ENCODE assay signal across 17 cellular contexts in genomic region chr6:96433950-96434349, GRCh38.
A peak's percentile ranks its signal among the peaks of the same experiment; 100 is the strongest.
DNase-seq lines count a peak whose midpoint lies in the region; ATAC-seq and TF ChIP-seq lines count a peak whose summit lies in the region.
"Had no signal": no experiment of that assay in that cellular context is flagged by ENCODE, and none has a peak within 500 bp of the region (broad histone marks: within the 10 kb centered on the region; RNA-seq: fewer than 3 reads in every experiment).

No MANE protein-coding gene starts in this region.

- POLR2A ChIA-PET in SK-N-SH (lab: Yijun Ruan, JAX) = no interaction called here

- no peak for TF ChIP-seq RAD21 in SK-N-SH (IDR thresholded peaks at IDR 0.05; ENCODE audit: low read length)

- intact Hi-C loops in testis (cut with DNase I; ENCODE audit: low total_unique reads) = no loop called here
- intact Hi-C loops in prostate gland (cut with DNase I) = no loop called here

- H3K27ac ChIP-seq in testis (no peak overlapping the region), SK-N-SH (ENCODE audit: low read depth in 2 of 2, low read length in 1 of 2) (no peak overlapping the region), prostate gland (no peak overlapping the region)
- H3K27ac ChIP-seq: BLaER1 had no signal

- no peaks in the 10 kb centered on the region for H3K79me2 ChIP-seq in SK-N-SH (ENCODE audit: insufficient read depth)

- no peaks in the 10 kb centered on the region for H3K4me1 ChIP-seq in testis
- no peaks in the 10 kb centered on the region for H3K4me1 ChIP-seq in SK-N-SH (ENCODE audit: control insufficient read depth in 1 of 2, insufficient read depth in 2 of 2, low read depth in 1 of 2, low read length in 1 of 2)
- H3K4me1 ChIP-seq in prostate gland (replicated peaks) = no peaks in the 10 kb centered on the region
- H3K4me1 ChIP-seq: BE2C, BLaER1, Caco-2 had no signal

- TF ChIP-seq EP300 in SK-N-SH (IDR thresholded peaks at IDR 0.05; ENCODE audit: borderline replicate concordance in 1 of 2, low read depth in 1 of 2, low read length in 1 of 2) = no peak

- H4K20me1 ChIP-seq in SK-N-SH (ENCODE audit: insufficient read depth) = no peaks in the 10 kb centered on the region
- H4K20me1 ChIP-seq: BLaER1 had no signal

- H3K27me3 ChIP-seq in testis (no peaks in the 10 kb centered on the region), SK-N-SH (ENCODE audit: insufficient read depth) (no peaks in the 10 kb centered on the region), prostate gland (replicated peaks; ENCODE audit: insufficient read depth) (no peaks in the 10 kb centered on the region)
- H3K27me3 ChIP-seq: BE2C, BLaER1 had no signal

- H3K9me2 ChIP-seq in SK-N-SH = no peaks in the 10 kb centered on the region

- ATAC-seq in omental fat pad (ENCODE audit: low FRiP score) = peak; percentile 41
- ATAC-seq: CD8-positive, alpha-beta T cell had no signal

- no peak overlapping the region for H2AFZ ChIP-seq in SK-N-SH (ENCODE audit: low read depth)

- H3K36me3 ChIP-seq in testis (ENCODE audit: low read depth, missing control alignments) = no peaks in the 10 kb centered on the region
- H3K36me3 ChIP-seq in SK-N-SH (replicated peaks in 1 of 2; ENCODE audit: control insufficient read depth in 1 of 2, insufficient read depth in 2 of 2, low read length in 1 of 2) = no peaks in the 10 kb centered on the region
- H3K36me3 ChIP-seq in prostate gland = no peaks in the 10 kb centered on the region
- H3K36me3 ChIP-seq: BE2C, BLaER1 had no signal

- H3K9me3 ChIP-seq in testis (no peaks in the 10 kb centered on the region), SK-N-SH (no peaks in the 10 kb centered on the region), prostate gland (no peaks in the 10 kb centered on the region)
- H3K9me3 ChIP-seq: BE2C, BLaER1, Caco-2 had no signal

- no peak overlapping the region for H3K4me2 ChIP-seq in SK-N-SH
- H3K4me2 ChIP-seq: BLaER1 had no signal

- H3K4me3 ChIP-seq in LNCaP clone FGC (ENCODE audit: low read depth, low read length) = no peak overlapping the region
- H3K4me3 ChIP-seq in testis = no peak overlapping the region
- no peak overlapping the region for H3K4me3 ChIP-seq in SK-N-SH (ENCODE audit: low read depth in 2 of 2, low read length in 1 of 2)
- H3K4me3 ChIP-seq in prostate gland = no peak overlapping the region
- H3K4me3 ChIP-seq: BLaER1 had no signal

- CTCF ChIA-PET in SK-N-SH (lab: Yijun Ruan, JAX) = no interaction called here

- TF ChIP-seq CTCF in LNCaP clone FGC (IDR thresholded peaks at IDR 0.05; ENCODE audit: control insufficient read depth, extremely low read depth, insufficient read depth) = no peak
- no peak for TF ChIP-seq CTCF in omental fat pad (IDR thresholded peaks at IDR 0.05)
- TF ChIP-seq CTCF in testis (IDR thresholded peaks at IDR 0.05) = no peak
- TF ChIP-seq CTCF in SK-N-SH (IDR thresholded peaks at IDR 0.05) = no peak
- TF ChIP-seq CTCF in prostate gland (IDR thresholded peaks at IDR 0.05) = no peak

- TF ChIP-seq POLR2A in testis (IDR thresholded peaks at IDR 0.05) (no peak), prostate gland (IDR thresholded peaks at IDR 0.05) (no peak)

- peak; percentile 64 for DNase-seq in LNCaP clone FGC (ENCODE audit: low read depth)
- no peak for DNase-seq in omental fat pad (ENCODE audit: low spot score)
- DNase-seq in testis = peak; percentile 78
- no peak for DNase-seq in SK-N-SH
- no peak for DNase-seq in NCI-H2029 (lab: John Stamatoyannopoulos, UW)
- DNase-seq in prostate gland (ENCODE audit: low spot score) = no peak
- DNase-seq: 8988T; ACHN; BE2C; C1 segment of cervical spinal cord; Caco-2; Calu3; CD4-positive, CD25-positive, alpha-beta regulatory T cell; CD8-positive, alpha-beta T cell; DMS79 treated with DMSO at 0.1 percent for 48 hours; GF-D8 had no signal

- H3F3A ChIP-seq in SK-N-SH (replicated peaks; ENCODE audit: insufficient read depth) = no peaks in the 10 kb centered on the region

- 26 to 46% methylated on average over 2 of the region's 2 CpGs for WGBS in testis, 2 donors
- WGBS in SK-N-SH (ENCODE audit: low lambda C conversion rate) = 8% methylated on average over 2 of the region's 2 CpGs
- WGBS in prostate gland = 88% methylated on average over 2 of the region's 2 CpGs

- no peak overlapping the region for H3K9ac ChIP-seq in SK-N-SH
- H3K9ac ChIP-seq: BLaER1 had no signal

TF ChIP-seq in SK-N-SH, 30 proteins besides CTCF, POLR2A, EP300 and RAD21:
- no peak for TF ChIP-seq JUND (IDR thresholded peaks at IDR 0.05)
- TF ChIP-seq YY1 (IDR thresholded peaks at IDR 0.05; ENCODE audit: low read depth) = no peak
- TF ChIP-seq SIN3A (IDR thresholded peaks at IDR 0.05; ENCODE audit: borderline replicate concordance, low read depth, low read length) = no peak
- TF ChIP-seq SMC3 (IDR thresholded peaks at IDR 0.05; ENCODE audit: low read depth, low read length) = no peak
- TF ChIP-seq TAF1 (IDR thresholded peaks at IDR 0.05; ENCODE audit: borderline replicate concordance, low read depth, low read length) = no peak
- no peak for TF ChIP-seq MEF2A (IDR thresholded peaks at IDR 0.05; ENCODE audit: borderline replicate concordance, low read depth)
- TF ChIP-seq ELF1 (IDR thresholded peaks at IDR 0.05) = no peak
- TF ChIP-seq FOXM1 (IDR thresholded peaks at IDR 0.05; ENCODE audit: low read depth) = no peak
- no peak for TF ChIP-seq MAX (IDR thresholded peaks at IDR 0.05; ENCODE audit: low read depth)
- no peak for TF ChIP-seq IRF3 (IDR thresholded peaks at IDR 0.05; ENCODE audit: low read depth, low read length)
- TF ChIP-seq, protein P1, sequence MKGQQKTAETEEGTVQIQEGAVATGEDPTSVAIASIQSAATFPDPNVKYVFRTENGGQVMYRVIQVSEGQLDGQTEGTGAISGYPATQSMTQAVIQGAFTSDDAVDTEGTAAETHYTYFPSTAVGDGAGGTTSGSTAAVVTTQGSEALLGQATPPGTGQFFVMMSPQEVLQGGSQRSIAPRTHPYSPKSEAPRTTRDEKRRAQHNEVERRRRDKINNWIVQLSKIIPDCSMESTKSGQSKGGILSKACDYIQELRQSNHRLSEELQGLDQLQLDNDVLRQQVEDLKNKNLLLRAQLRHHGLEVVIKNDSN (IDR thresholded peaks at IDR 0.05; ENCODE audit: borderline replicate concordance, low read depth) = no peak
- TF ChIP-seq, protein P2, sequence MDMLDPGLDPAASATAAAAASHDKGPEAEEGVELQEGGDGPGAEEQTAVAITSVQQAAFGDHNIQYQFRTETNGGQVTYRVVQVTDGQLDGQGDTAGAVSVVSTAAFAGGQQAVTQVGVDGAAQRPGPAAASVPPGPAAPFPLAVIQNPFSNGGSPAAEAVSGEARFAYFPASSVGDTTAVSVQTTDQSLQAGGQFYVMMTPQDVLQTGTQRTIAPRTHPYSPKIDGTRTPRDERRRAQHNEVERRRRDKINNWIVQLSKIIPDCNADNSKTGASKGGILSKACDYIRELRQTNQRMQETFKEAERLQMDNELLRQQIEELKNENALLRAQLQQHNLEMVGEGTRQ (IDR thresholded peaks at IDR 0.05; ENCODE audit: borderline replicate concordance, low read depth, low read length) = no peak
- no peak for TF ChIP-seq PBX3 (IDR thresholded peaks at IDR 0.05)
- TF ChIP-seq TCF12 (IDR thresholded peaks at IDR 0.05) = no peak
- no peak for TF ChIP-seq MXI1 (IDR thresholded peaks at IDR 0.05; ENCODE audit: low read depth, low read length)
- no peak for TF ChIP-seq GATA2 (CRISPR knock-in tag; IDR thresholded peaks at IDR 0.05)
- TF ChIP-seq FOSL2 (IDR thresholded peaks at IDR 0.05; ENCODE audit: borderline replicate concordance, low read depth) = no peak
- no peak for TF ChIP-seq RXRA (IDR thresholded peaks at IDR 0.05; ENCODE audit: borderline replicate concordance, low read depth)

Comparison
In these comparisons a context has a peak if more than half of its experiments do, and no peak if none do; other contexts are left out.
1. DNase-seq: peak in LNCaP clone FGC (single experiment) and testis (single experiment); none in omental fat pad (single experiment), SK-N-SH (single experiment), NCI-H2029 (single experiment) and prostate gland (single experiment).